ENCODE assay signal across 28 cellular contexts in the genomic region with DNA sequence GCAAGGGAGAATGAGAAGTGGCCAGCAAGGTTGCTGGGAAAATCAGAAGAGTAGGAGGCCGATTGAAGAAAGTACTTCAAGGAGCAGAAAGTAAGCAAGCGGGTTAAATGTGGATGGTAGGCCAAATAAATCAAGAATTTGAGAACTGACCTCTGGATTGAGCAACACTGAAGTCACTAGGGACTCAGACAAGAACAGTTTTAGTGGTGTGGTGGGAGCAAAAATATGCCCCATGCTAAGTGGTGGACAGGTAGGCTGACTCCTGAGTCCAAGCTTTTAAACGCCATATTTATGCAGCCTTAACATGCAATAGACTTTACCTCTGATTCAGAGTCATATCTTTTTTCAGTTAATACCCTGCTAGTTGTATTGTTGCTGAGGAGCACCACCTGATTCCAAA. TPM values are rescaled to one million over a fixed set of nuclear protein-coding genes. Genes with fewer than 3 reads are reported as not detected.
DNase-seq lines count a peak whose midpoint lies in the region; ATAC-seq and TF ChIP-seq lines count a peak whose summit lies in the region.
"Had no signal": no experiment of that assay in that cellular context is flagged by ENCODE, and none has a peak within 500 bp of the region (broad histone marks: within the 10 kb centered on the region; RNA-seq: fewer than 3 reads in every experiment).

No MANE protein-coding gene starts in this region.

- H3K27me3 ChIP-seq in CD4-positive, alpha-beta memory T cell (ENCODE audit: insufficient read depth, low read length) = no peaks in the 10 kb centered on the region
- H3K27me3 ChIP-seq: ovary had no signal

- TF ChIP-seq CTCF in activated CD8-positive, alpha-beta T cell treated with anti-CD3 and anti-CD28 coated beads for 36 hours (IDR thresholded peaks at IDR 0.05) = no peak

- DNase-seq in activated CD8-positive, alpha-beta memory T cell treated with anti-CD3 and anti-CD28 coated beads for 24 hours = peak; percentile 42
- DNase-seq in activated CD8-positive, alpha-beta memory T cell treated with anti-CD3 and anti-CD28 coated beads, Interleukin-2, amount 50 U/mL, for 48 hours = no peak
- no peak for DNase-seq in CD4-positive, alpha-beta memory T cell
- DNase-seq in activated CD8-positive, alpha-beta T cell treated with anti-CD3 and anti-CD28 coated beads for 36 hours = no peak
- DNase-seq in central memory CD8-positive, alpha-beta T cell (ENCODE audit: low spot score in 2 of 2) = no peak
- DNase-seq in COLO668 (lab: John Stamatoyannopoulos, UW; ENCODE audit: unreplicated experiment) (no peak), SIG-M5 (lab: John Stamatoyannopoulos, UW) (no peak)
- DNase-seq: activated effector memory CD4-positive, alpha-beta T cell treated with anti-CD3 and anti-CD28 coated beads, Interleukin-2, amount 50 U/mL, for 16 hours; AML-193; aorta; cortex of kidney; DMS53; esophagus squamous epithelium; KG1; NCI-H1417; NCI-H2081; NCI-H345; NCI-H748 treated with DMSO at 0.1 percent for 48 hours; nephron progenitor cell; ovary; SJCRH30; substantia nigra; upper lobe of left lung had no signal

- H3K4me1 Mint-ChIP-seq in CD4-positive, alpha-beta memory T cell = peaks cover 54 to 86% (median 67%) of the 10 kb centered on the region in 4 donors
- peaks cover 62% of the 10 kb centered on the region for H3K4me1 Mint-ChIP-seq in activated CD8-positive, alpha-beta T cell treated with anti-CD3 and anti-CD28 coated beads for 36 hours (ENCODE audit: low read depth)
- H3K4me1 Mint-ChIP-seq in central memory CD8-positive, alpha-beta T cell = peaks cover 62% of the 10 kb centered on the region

- H3K9me3 ChIP-seq in CD4-positive, alpha-beta memory T cell (ENCODE audit: control insufficient read depth in 1 of 2, low read length in 2 of 2) = no peaks in the 10 kb centered on the region
- H3K9me3 ChIP-seq: A549, esophagus squamous epithelium, ovary, SJCRH30, upper lobe of left lung had no signal

- H3K36me3 Mint-ChIP-seq in CD4-positive, alpha-beta memory T cell = peaks cover 15 to 41% of the 10 kb centered on the region in 2 donors
- peaks cover 59% of the 10 kb centered on the region for H3K36me3 Mint-ChIP-seq in activated CD8-positive, alpha-beta T cell treated with anti-CD3 and anti-CD28 coated beads for 36 hours (ENCODE audit: low read depth)
- H3K36me3 Mint-ChIP-seq in central memory CD8-positive, alpha-beta T cell (ENCODE audit: insufficient read depth) = peaks cover 15% of the 10 kb centered on the region

- H3K27ac Mint-ChIP-seq in CD4-positive, alpha-beta memory T cell = peak overlapping the region; percentile 65 to 94 (median 84)
- H3K27ac Mint-ChIP-seq in activated CD8-positive, alpha-beta T cell treated with anti-CD3 and anti-CD28 coated beads for 36 hours = peak overlapping the region; percentile 94
- H3K27ac Mint-ChIP-seq in central memory CD8-positive, alpha-beta T cell (ENCODE audit: low read depth) = peak overlapping the region; percentile 70
- H3K27ac Mint-ChIP-seq: nephron progenitor cell had no signal

- no peaks in the 10 kb centered on the region for H3K27me3 Mint-ChIP-seq in CD4-positive, alpha-beta memory T cell
- no peaks in the 10 kb centered on the region for H3K27me3 Mint-ChIP-seq in activated CD8-positive, alpha-beta T cell treated with anti-CD3 and anti-CD28 coated beads for 36 hours
- no peaks in the 10 kb centered on the region for H3K27me3 Mint-ChIP-seq in central memory CD8-positive, alpha-beta T cell

- no peak overlapping the region for H3K4me3 ChIP-seq in CD4-positive, alpha-beta memory T cell (ENCODE audit: low read length in 2 of 2)
- H3K4me3 ChIP-seq: A549, cardiac muscle cell, esophagus squamous epithelium, lung, ovary, SJCRH30, upper lobe of left lung had no signal

- H3K27ac ChIP-seq in CD4-positive, alpha-beta memory T cell (ENCODE audit: low read depth, low read length) = no peak overlapping the region
- H3K27ac ChIP-seq: A549, cardiac muscle cell, esophagus squamous epithelium, ovary, SJCRH30, upper lobe of left lung had no signal

- POLR2A ChIA-PET in CD4-positive, alpha-beta memory T cell (lab: Charles Lee; ENCODE audit: partially characterized antibody) = interaction anchor here (1.0 to 2.4 kb wide), 6 partner anchors 26 to 50 kb away, joined by 3 to 12 read pairs (median 4); no protein-coding TSS in a partner anchor
- POLR2A ChIA-PET in activated CD8-positive, alpha-beta T cell treated with anti-CD3 and anti-CD28 coated beads for 36 hours (lab: Charles Lee) = interaction anchor here (0.6 to 3.0 kb wide), 6 partner anchors 12 to 152 kb away, joined by 3 to 14 read pairs (median 4); a partner anchor contains a TSS

- intact Hi-C loops in CD4-positive, alpha-beta memory T cell (cut with micrococcal nuclease) = no loop called here
- intact Hi-C loops in activated CD8-positive, alpha-beta T cell treated with anti-CD3 and anti-CD28 coated beads for 36 hours (cut with micrococcal nuclease) = no loop called here

- CTCF ChIA-PET in CD4-positive, alpha-beta memory T cell (lab: Charles Lee; ENCODE audit: partially characterized antibody) = interaction anchor here (0.5 to 3.8 kb wide), 7 partner anchors 8 to 409 kb away, joined by 3 to 35 read pairs (median 5); no protein-coding TSS in a partner anchor
- CTCF ChIA-PET in activated CD8-positive, alpha-beta T cell treated with anti-CD3 and anti-CD28 coated beads for 36 hours (lab: Charles Lee) = interaction anchor here (0.7 to 4.2 kb wide), 9 partner anchors 8 to 350 kb away, joined by 3 to 33 read pairs (median 4); no protein-coding TSS in a partner anchor

- ATAC-seq in activated CD8-positive, alpha-beta T cell treated with anti-CD3 and anti-CD28 coated beads for 36 hours = no peak
- no peak for ATAC-seq in central memory CD8-positive, alpha-beta T cell (replicated peaks; ENCODE audit: extremely low read depth, poor library complexity, severe bottlenecking)
- no peak for ATAC-seq in GM21737 (IDR thresholded peaks at IDR 0.05; ENCODE audit: unreplicated experiment)
- ATAC-seq: A549, HCT116 had no signal

- H3K4me3 Mint-ChIP-seq in CD4-positive, alpha-beta memory T cell = peak overlapping the region; percentile 10 to 98 (median 96)
- peak overlapping the region; percentile 96 for H3K4me3 Mint-ChIP-seq in activated CD8-positive, alpha-beta T cell treated with anti-CD3 and anti-CD28 coated beads for 36 hours
- no peak overlapping the region for H3K4me3 Mint-ChIP-seq in central memory CD8-positive, alpha-beta T cell
- H3K4me3 Mint-ChIP-seq: nephron progenitor cell had no signal

- H3K4me1 ChIP-seq in CD4-positive, alpha-beta memory T cell (ENCODE audit: insufficient read depth, low read length) = peaks cover 69% of the 10 kb centered on the region
- H3K4me1 ChIP-seq: A549, SJCRH30 had no signal

- peaks cover 7% of the 10 kb centered on the region for H3K36me3 ChIP-seq in CD4-positive, alpha-beta memory T cell (ENCODE audit: insufficient read depth, low read length)
- H3K36me3 ChIP-seq: cardiac muscle cell, esophagus squamous epithelium, ovary, SJCRH30, upper lobe of left lung had no signal

- no peaks in the 10 kb centered on the region for H3K9me3 Mint-ChIP-seq in CD4-positive, alpha-beta memory T cell
- H3K9me3 Mint-ChIP-seq in activated CD8-positive, alpha-beta T cell treated with anti-CD3 and anti-CD28 coated beads for 36 hours = peaks cover 3% of the 10 kb centered on the region
- H3K9me3 Mint-ChIP-seq in central memory CD8-positive, alpha-beta T cell = no peaks in the 10 kb centered on the region
- H3K9me3 Mint-ChIP-seq: nephron progenitor cell had no signal

RNA-seq across cellular contexts. Expression of a gene that starts 4.5 kb away (rescaled TPM):
- total RNA-seq in CD4-positive, alpha-beta memory T cell = 10 to 100 TPM; 83.3 to 90.7 TPM
- 10 to 100 TPM; 67.1 to 81.2 TPM for polyA plus RNA-seq in CD4-positive, alpha-beta memory T cell
- 10 to 100 TPM; 56.3 to 56.4 TPM for total RNA-seq in activated CD8-positive, alpha-beta T cell treated with anti-CD3 and anti-CD28 coated beads for 36 hours
- total RNA-seq: cardiac muscle cell had no signal
- polyA plus RNA-seq: cardiac muscle cell had no signal

RNA-seq across cellular contexts. Expression of a gene that starts 29.1 kb away (rescaled TPM):
- 1,000 to 10,000 TPM; 1,218 to 1,245 TPM for total RNA-seq in CD4-positive, alpha-beta memory T cell
- polyA plus RNA-seq in CD4-positive, alpha-beta memory T cell = 1,000 to 10,000 TPM; 5,559 to 6,561 TPM
- total RNA-seq in activated CD8-positive, alpha-beta T cell treated with anti-CD3 and anti-CD28 coated beads for 36 hours = 1,000 to 10,000 TPM; 2,035 to 2,060 TPM
